22 cellular contexts compared by ENCODE assay signal in the genomic region with DNA sequence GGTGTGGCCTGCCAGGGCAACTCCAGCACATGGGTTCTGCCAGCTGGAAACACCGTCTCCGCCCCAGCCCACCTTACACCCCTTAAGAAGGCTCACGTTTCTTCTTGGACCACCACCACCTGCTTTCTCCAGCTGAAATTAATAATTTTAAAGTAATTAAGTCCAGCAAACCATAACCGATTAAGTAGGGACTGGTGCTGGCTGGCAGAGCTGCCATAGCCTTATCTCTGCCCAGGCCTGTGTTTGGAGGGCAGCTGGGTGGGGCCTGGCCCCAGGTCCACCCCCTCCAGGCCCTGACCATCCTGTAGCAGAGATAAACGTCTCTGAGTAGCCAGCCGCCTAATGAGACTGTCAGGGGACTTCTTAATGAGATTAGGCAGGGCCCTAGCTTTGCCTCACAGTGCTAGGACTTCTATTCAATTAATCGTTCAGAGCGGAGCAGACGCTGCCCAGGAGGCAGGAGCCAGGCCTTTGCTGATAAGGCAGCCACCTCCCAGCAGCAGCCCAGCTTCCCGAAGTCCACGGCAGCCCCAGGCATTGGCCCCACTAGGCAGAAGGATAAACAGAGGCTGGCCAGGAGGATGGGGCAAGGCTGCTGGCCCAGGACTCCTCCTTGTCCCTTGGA. TPM values are rescaled to one million over a fixed set of nuclear protein-coding genes. Genes with fewer than 3 reads are reported as not detected.
A peak's percentile ranks its signal among the peaks of the same experiment; 100 is the strongest.
DNase-seq lines count a peak whose midpoint lies in the region; ATAC-seq and TF ChIP-seq lines count a peak whose summit lies in the region.
"Had no signal": no experiment of that assay in that cellular context is flagged by ENCODE, and none has a peak within 500 bp of the region (broad histone marks: within the 10 kb centered on the region; RNA-seq: fewer than 3 reads in every experiment).

No MANE protein-coding gene starts in this region.

- H2BK120ac ChIP-seq in mesenchymal stem cell (ENCODE audit: low read depth, low read length), result no peak overlapping the region

- no peak overlapping the region for H3K23ac ChIP-seq in mesenchymal stem cell (ENCODE audit: low read length in 2 of 2)

- H2BK12ac ChIP-seq in mesenchymal stem cell (ENCODE audit: low read length in 2 of 2), result no peak overlapping the region

- 9% methylated on average over 11 of the region's 11 CpGs for WGBS in SK-N-SH (ENCODE audit: low lambda C conversion rate)
- WGBS in mesenchymal stem cell, result 37% methylated on average over 11 of the region's 11 CpGs

- no peaks in the 10 kb centered on the region for H3K27me3 Mint-ChIP-seq in MCF 10A (ENCODE audit: insufficient read depth, unreplicated experiment)
- peaks cover 4% of the 10 kb centered on the region for H3K27me3 Mint-ChIP-seq in activated T-helper 1 cell treated with anti-CD3 and anti-CD28 coated beads, Interleukin-12 subunit alpha, Interleukin-12 subunit beta, Interleukin-2, Interleukin-4 antibody, amounts not matched to agents 30 ng/mL and 10 ng/mL and 1 ng/mL, durations not matched to agents 14 hours and 24 hours and 36 hours (ENCODE audit: insufficient read depth)
- H3K27me3 Mint-ChIP-seq: activated naive CD8-positive, alpha-beta T cell; CD4-positive, CD25-positive, alpha-beta regulatory T cell had no signal

- no peaks in the 10 kb centered on the region for H3K9me3 ChIP-seq in breast epithelium
- H3K9me3 ChIP-seq in SK-N-SH, result no peaks in the 10 kb centered on the region
- no peaks in the 10 kb centered on the region for H3K9me3 ChIP-seq in mesenchymal stem cell (ENCODE audit: control insufficient read depth, low read length)
- H3K9me3 ChIP-seq in upper lobe of right lung, result no peaks in the 10 kb centered on the region
- H3K9me3 ChIP-seq: body of pancreas, gastrocnemius medialis, psoas muscle had no signal

- H3K9me2 ChIP-seq in SK-N-SH, result no peaks in the 10 kb centered on the region

- no peak overlapping the region for H2AK5ac ChIP-seq in mesenchymal stem cell (ENCODE audit: low read length, severe bottlenecking)

- H3F3A ChIP-seq in SK-N-SH (replicated peaks; ENCODE audit: insufficient read depth), result no peaks in the 10 kb centered on the region

- no peak overlapping the region for H4K8ac ChIP-seq in mesenchymal stem cell (ENCODE audit: low read length)

- H3K27ac Mint-ChIP-seq in MCF 10A (ENCODE audit: low read depth, unreplicated experiment), result peak overlapping the region; percentile 43
- H3K27ac Mint-ChIP-seq in activated T-helper 1 cell treated with anti-CD3 and anti-CD28 coated beads, Interleukin-12 subunit alpha, Interleukin-12 subunit beta, Interleukin-2, Interleukin-4 antibody, amounts not matched to agents 30 ng/mL and 10 ng/mL and 1 ng/mL, durations not matched to agents 14 hours and 24 hours and 36 hours, result no peak overlapping the region
- H3K27ac Mint-ChIP-seq: activated naive CD8-positive, alpha-beta T cell; CD4-positive, CD25-positive, alpha-beta regulatory T cell; dendritic cell treated with granulocyte-macrophage colony-stimulating factor and Interleukin-4, amounts not matched to agents 40 ng/mL and 50 ng/mL, for 4 days; naive thymus-derived CD4-positive, alpha-beta T cell had no signal

- no peaks in the 10 kb centered on the region for H3K36me3 Mint-ChIP-seq in MCF 10A (ENCODE audit: insufficient read depth, unreplicated experiment)
- H3K36me3 Mint-ChIP-seq in activated T-helper 1 cell treated with anti-CD3 and anti-CD28 coated beads, Interleukin-12 subunit alpha, Interleukin-12 subunit beta, Interleukin-2, Interleukin-4 antibody, amounts not matched to agents 30 ng/mL and 10 ng/mL and 1 ng/mL, durations not matched to agents 14 hours and 24 hours and 36 hours (ENCODE audit: low read depth), result no peaks in the 10 kb centered on the region
- H3K36me3 Mint-ChIP-seq: activated naive CD8-positive, alpha-beta T cell; CD4-positive, CD25-positive, alpha-beta regulatory T cell; naive thymus-derived CD4-positive, alpha-beta T cell had no signal

- no peak for TF ChIP-seq POLR2A in breast epithelium (IDR thresholded peaks at IDR 0.05)

- H2BK5ac ChIP-seq in mesenchymal stem cell (ENCODE audit: low read depth, low read length, poor library complexity, severe bottlenecking), result no peak overlapping the region

- TF ChIP-seq EP300 in SK-N-SH (IDR thresholded peaks at IDR 0.05; ENCODE audit: borderline replicate concordance in 1 of 2, low read depth in 1 of 2, low read length in 1 of 2), result peak in 1 of 2 experiments; percentile 98; a peak in 2 of 4 replicates

- H3K14ac ChIP-seq in mesenchymal stem cell (ENCODE audit: low read length in 2 of 2), result no peak overlapping the region

- no peak overlapping the region for H2AFZ ChIP-seq in SK-N-SH (ENCODE audit: low read depth)
- no peak overlapping the region for H2AFZ ChIP-seq in mesenchymal stem cell (ENCODE audit: low read depth, low read length)

- no peaks in the 10 kb centered on the region for H3K9me3 Mint-ChIP-seq in MCF 10A (ENCODE audit: unreplicated experiment)
- no peaks in the 10 kb centered on the region for H3K9me3 Mint-ChIP-seq in activated T-helper 1 cell treated with anti-CD3 and anti-CD28 coated beads, Interleukin-12 subunit alpha, Interleukin-12 subunit beta, Interleukin-2, Interleukin-4 antibody, amounts not matched to agents 30 ng/mL and 10 ng/mL and 1 ng/mL, durations not matched to agents 14 hours and 24 hours and 36 hours
- H3K9me3 Mint-ChIP-seq: CD4-positive, CD25-positive, alpha-beta regulatory T cell; dendritic cell treated with granulocyte-macrophage colony-stimulating factor and Interleukin-4, amounts not matched to agents 40 ng/mL and 50 ng/mL, for 4 days had no signal

- H3K9ac ChIP-seq in SK-N-SH, result no peak overlapping the region
- no peak overlapping the region for H3K9ac ChIP-seq in mesenchymal stem cell (ENCODE audit: low read length)

- H3K79me1 ChIP-seq in mesenchymal stem cell (replicated peaks; ENCODE audit: low read length, poor library complexity, severe bottlenecking), result no peaks in the 10 kb centered on the region

- CTCF ChIA-PET in MCF 10A (lab: Yijun Ruan, JAX) (interaction anchor here (0.6 to 1.6 kb wide), 5 partner anchors 9 to 32 kb away, joined by 3 to 7 read pairs (median 4); no protein-coding TSS in a partner anchor), SK-N-SH (lab: Yijun Ruan, JAX) (interaction anchor here (0.8 to 13.2 kb wide), 17 partner anchors 15 to 246 kb away, joined by 3 to 191 read pairs (median 5); a partner anchor contains a TSS)

- H3K27ac ChIP-seq in breast epithelium (no peak overlapping the region), SK-N-SH (ENCODE audit: low read depth in 2 of 2, low read length in 1 of 2) (peak overlapping the region in 1 of 2 experiments; percentile 86; a peak in 2 of 4 replicates), mesenchymal stem cell (ENCODE audit: low read length, poor library complexity, severe bottlenecking) (no peak overlapping the region), upper lobe of right lung (peak overlapping the region; percentile 73)
- H3K27ac ChIP-seq: body of pancreas, gastrocnemius medialis, psoas muscle had no signal

- H3K4me3 Mint-ChIP-seq in MCF 10A (ENCODE audit: unreplicated experiment), result no peak overlapping the region
- no peak overlapping the region for H3K4me3 Mint-ChIP-seq in activated T-helper 1 cell treated with anti-CD3 and anti-CD28 coated beads, Interleukin-12 subunit alpha, Interleukin-12 subunit beta, Interleukin-2, Interleukin-4 antibody, amounts not matched to agents 30 ng/mL and 10 ng/mL and 1 ng/mL, durations not matched to agents 14 hours and 24 hours and 36 hours
- H3K4me3 Mint-ChIP-seq: activated naive CD8-positive, alpha-beta T cell; CD4-positive, CD25-positive, alpha-beta regulatory T cell; dendritic cell treated with granulocyte-macrophage colony-stimulating factor and Interleukin-4, amounts not matched to agents 40 ng/mL and 50 ng/mL, for 4 days; naive thymus-derived CD4-positive, alpha-beta T cell had no signal

- H2BK15ac ChIP-seq in mesenchymal stem cell (ENCODE audit: low read depth, poor library complexity, severe bottlenecking), result no peak overlapping the region

- peaks cover 26% of the 10 kb centered on the region for H3K4me1 Mint-ChIP-seq in MCF 10A (ENCODE audit: insufficient read depth, unreplicated experiment)
- no peaks in the 10 kb centered on the region for H3K4me1 Mint-ChIP-seq in activated T-helper 1 cell treated with anti-CD3 and anti-CD28 coated beads, Interleukin-12 subunit alpha, Interleukin-12 subunit beta, Interleukin-2, Interleukin-4 antibody, amounts not matched to agents 30 ng/mL and 10 ng/mL and 1 ng/mL, durations not matched to agents 14 hours and 24 hours and 36 hours (ENCODE audit: low read depth)
- H3K4me1 Mint-ChIP-seq: CD4-positive, CD25-positive, alpha-beta regulatory T cell; naive thymus-derived CD4-positive, alpha-beta T cell had no signal

- BruUV-seq in MCF 10A (replicated peaks; lab: Mats Ljungman, UMichigan), result TSS peak; percentile 76

- no peak for TF ChIP-seq CTCF in MCF 10A (IDR thresholded peaks at IDR 0.05; ENCODE audit: unreplicated experiment)
- no peak for TF ChIP-seq CTCF in breast epithelium (IDR thresholded peaks at IDR 0.05)
- TF ChIP-seq CTCF in SK-N-SH (IDR thresholded peaks at IDR 0.05), result no peak
- TF ChIP-seq CTCF in upper lobe of right lung (IDR thresholded peaks at IDR 0.05), result no peak

- no peaks in the 10 kb centered on the region for H3K79me2 ChIP-seq in SK-N-SH (ENCODE audit: insufficient read depth)

- H3K4me3 ChIP-seq in breast epithelium (no peak overlapping the region), SK-N-SH (ENCODE audit: low read depth in 2 of 2, low read length in 1 of 2) (no peak overlapping the region), mesenchymal stem cell (ENCODE audit: insufficient read depth in 1 of 2, low read depth in 1 of 2, low read length in 2 of 2) (no peak overlapping the region), upper lobe of right lung (no peak overlapping the region)
- H3K4me3 ChIP-seq: body of pancreas, gastrocnemius medialis, psoas muscle had no signal

- intact Hi-C loops in MCF 10A (cut with micrococcal nuclease) (no loop called here), breast epithelium (cut with DNase I; ENCODE audit: low total_unique reads) (no loop called here), upper lobe of right lung (cut with DNase I) (no loop called here)
- intact Hi-C loops in activated T-helper 1 cell treated with anti-CD3 and anti-CD28 coated beads, Interleukin-12 subunit alpha, Interleukin-12 subunit beta, Interleukin-2, Interleukin-4 antibody, amounts not matched to agents 30 ng/mL and 10 ng/mL and 1 ng/mL, durations not matched to agents 14 hours and 24 hours and 36 hours (cut with micrococcal nuclease), result no loop called here

- no peaks in the 10 kb centered on the region for H4K20me1 ChIP-seq in SK-N-SH (ENCODE audit: insufficient read depth)

- H3K4me1 ChIP-seq in breast epithelium (no peaks in the 10 kb centered on the region), SK-N-SH (ENCODE audit: control insufficient read depth in 1 of 2, insufficient read depth in 2 of 2, low read depth in 1 of 2, low read length in 1 of 2) (peaks cover 0 to 56% of the 10 kb centered on the region in 2 experiments; a peak in 2 of 4 replicates), mesenchymal stem cell (ENCODE audit: control insufficient read depth, insufficient read depth, low read depth, low read length) (peaks cover 4% of the 10 kb centered on the region), upper lobe of right lung (no peaks in the 10 kb centered on the region)
- H3K4me1 ChIP-seq: body of pancreas, gastrocnemius medialis, psoas muscle had no signal

- H4K91ac ChIP-seq in mesenchymal stem cell (ENCODE audit: low read length), result peak overlapping the region; percentile 18

- H3K18ac ChIP-seq in mesenchymal stem cell (ENCODE audit: low read depth in 1 of 2, low read length in 2 of 2), result no peak overlapping the region

- POLR2A ChIA-PET in MCF 10A (lab: Yijun Ruan, JAX), result no interaction called here
- POLR2A ChIA-PET in SK-N-SH (lab: Yijun Ruan, JAX), result interaction anchor here (0.8 to 1.6 kb wide), 8 partner anchors 15 to 124 kb away, joined by 3 to 7 read pairs (median 4); a partner anchor contains a TSS

- TF ChIP-seq RAD21 in SK-N-SH (IDR thresholded peaks at IDR 0.05; ENCODE audit: low read length), result peak; percentile 26

- no peak overlapping the region for H3K4ac ChIP-seq in mesenchymal stem cell (ENCODE audit: low read depth in 1 of 2, low read length in 2 of 2)

- H3K4me2 ChIP-seq in SK-N-SH, result no peak overlapping the region
- no peak overlapping the region for H3K4me2 ChIP-seq in mesenchymal stem cell (ENCODE audit: low read length, poor library complexity, severe bottlenecking)

- ATAC-seq in upper lobe of right lung (peak; percentile 45), HG03135 (IDR thresholded peaks at IDR 0.05; ENCODE audit: unreplicated experiment) (no peak), HG03432 (IDR thresholded peaks at IDR 0.05; ENCODE audit: unreplicated experiment) (no peak)
- ATAC-seq: body of pancreas; gastrocnemius medialis; naive thymus-derived CD4-positive, alpha-beta T cell; psoas muscle had no signal

- H3K27me3 ChIP-seq in breast epithelium, result no peaks in the 10 kb centered on the region
- H3K27me3 ChIP-seq in SK-N-SH (ENCODE audit: insufficient read depth), result no peaks in the 10 kb centered on the region
- peaks cover 2 to 23% of the 10 kb centered on the region in 2 experiments for H3K27me3 ChIP-seq in mesenchymal stem cell (ENCODE audit: control insufficient read depth in 1 of 2, insufficient read depth in 1 of 2, low read length in 2 of 2)
- H3K27me3 ChIP-seq in upper lobe of right lung, result no peaks in the 10 kb centered on the region
- H3K27me3 ChIP-seq: body of pancreas had no signal

- DNase-seq in MCF 10A (ENCODE audit: unreplicated experiment) (no peak), breast epithelium (ENCODE audit: low spot score in 2 of 2) (no peak), SK-N-SH (peak; percentile 92), mesenchymal stem cell (no peak), upper lobe of right lung (peak; percentile 60)
- no peak for DNase-seq in activated T-helper 1 cell treated with anti-CD3 and anti-CD28 coated beads, Interleukin-12 subunit alpha, Interleukin-12 subunit beta, Interleukin-2, Interleukin-4 antibody, amounts not matched to agents 30 ng/mL and 10 ng/mL and 1 ng/mL, durations not matched to agents 14 hours and 24 hours and 36 hours (ENCODE audit: low spot score)
- DNase-seq: activated CD4-positive, alpha-beta T cell treated with anti-CD3 and anti-CD28 coated beads for 4 hours; activated CD8-positive, alpha-beta memory T cell treated with anti-CD3 and anti-CD28 coated beads, Interleukin-2, amount 50 U/mL, for 48 hours; CD4-positive, CD25-positive, alpha-beta regulatory T cell; gastrocnemius medialis; naive thymus-derived CD4-positive, alpha-beta T cell; NCI-H1436; NCI-H2227 treated with DMSO at 0.1 percent for 48 hours; psoas muscle; stimulated activated CD4-positive, alpha-beta T cell treated with anti-CD3 and anti-CD28 coated beads, Interleukin-15, amount 100 ng/mL, for 24 hours; stimulated activated naive CD4-positive, alpha-beta T cell treated with Interleukin-2 at 50 U/mL for 16 hours had no signal

- no peaks in the 10 kb centered on the region for H3K36me3 ChIP-seq in breast epithelium
- H3K36me3 ChIP-seq in SK-N-SH (replicated peaks in 1 of 2; ENCODE audit: control insufficient read depth in 1 of 2, insufficient read depth in 2 of 2, low read length in 1 of 2), result no peaks in the 10 kb centered on the region
- H3K36me3 ChIP-seq in mesenchymal stem cell (ENCODE audit: control insufficient read depth in 1 of 2, insufficient read depth in 2 of 2, low read depth in 1 of 2, low read length in 2 of 2), result no peaks in the 10 kb centered on the region
- no peaks in the 10 kb centered on the region for H3K36me3 ChIP-seq in upper lobe of right lung
- H3K36me3 ChIP-seq: gastrocnemius medialis had no signal

RNA-seq across cellular contexts. Expression of a gene that starts 20.3 kb away (rescaled TPM):
- total RNA-seq in MCF 10A (2022) (not detected in 2 replicates), breast epithelium (1 to 10 TPM; 2.3 to 8.5 (median 5.9) TPM), upper lobe of right lung (3.0 TPM)
- 0.13 and 0.24 TPM in 2 replicates for polyA plus RNA-seq in SK-N-SH (2012; rRNA removed)
- polyA plus RNA-seq in SK-N-SH (2012; cell fraction: cytosol; rRNA removed), result 0.10 and 0.29 TPM in 2 replicates
- 0.09 and 0.10 TPM in 2 replicates for polyA plus RNA-seq in SK-N-SH (2012; cell fraction: nucleus; rRNA removed)
- polyA plus RNA-seq in mesenchymal stem cell (2013, experiment 1 of 2), result 0.23 TPM
- polyA plus RNA-seq in mesenchymal stem cell (2013, experiment 2 of 2), result 0.29 TPM
- not detected in 2 replicates for total RNA-seq in activated T-helper 1 cell treated with anti-CD3 and anti-CD28 coated beads, Interleukin-12 subunit alpha, Interleukin-12 subunit beta, Interleukin-2, Interleukin-4 antibody, amounts not matched to agents 30 ng/mL and 10 ng/mL and 1 ng/mL, durations not matched to agents 14 hours and 24 hours and 36 hours
- total RNA-seq: CD4-positive, CD25-positive, alpha-beta regulatory T cell; Daoy; naive thymus-derived CD4-positive, alpha-beta T cell had no signal
- polyA plus RNA-seq: CD4-positive, CD25-positive, alpha-beta regulatory T cell; naive thymus-derived CD4-positive, alpha-beta T cell had no signal

Comparison
In these comparisons a context has a peak if more than half of its experiments do, and no peak if none do; other contexts are left out.
1. DNase-seq: peak in SK-N-SH (single experiment) and upper lobe of right lung (single experiment); none in MCF 10A (single experiment), breast epithelium (0 of 2), mesenchymal stem cell (single experiment) and activated T-helper 1 cell treated with anti-CD3 and anti-CD28 coated beads, Interleukin-12 subunit alpha, Interleukin-12 subunit beta, Interleukin-2, Interleukin-4 antibody, amounts not matched to agents 30 ng/mL and 10 ng/mL and 1 ng/mL, durations not matched to agents 14 hours and 24 hours and 36 hours (single experiment).